1 cellular context compared by ENCODE assay signal in genomic region chr17:8728251-8728925, GRCh38.
TF ChIP-seq lines count a peak whose summit lies in the region.

No MANE protein-coding gene starts in this region.

TF ChIP-seq in HEK293, 187 proteins besides CTCF, POLR2A, EP300 and RAD21 (continued from another document):
- TF ChIP-seq ZSCAN23 (tag by site-specific recombination; IDR thresholded peaks at IDR 0.05) (no peak), ZFP41 (tag by site-specific recombination; IDR thresholded peaks at IDR 0.05; ENCODE audit: borderline replicate concordance) (no peak)
